ENCODE assay signal across 25 cellular contexts in genomic region chr14:24857277-24857676, GRCh38.
"Had no signal": no experiment of that assay in that cellular context is flagged by ENCODE, and none has a peak within 500 bp of the region (broad histone marks: within the 10 kb centered on the region; RNA-seq: fewer than 3 reads in every experiment).

No MANE protein-coding gene starts in this region.

- H3K4me1 ChIP-seq: ascending aorta had no signal

- H3K4me3 ChIP-seq: ascending aorta, cardiac muscle cell, PC-9 had no signal

- H3K27ac ChIP-seq: ascending aorta, cardiac muscle cell, KMS-11, PC-9, WERI-Rb-1 had no signal

- H3K9me3 ChIP-seq: ascending aorta had no signal

- DNase-seq: activated CD4-positive, alpha-beta T cell treated with anti-CD3 and anti-CD28 coated beads for 1 hour; activated CD4-positive, alpha-beta T cell treated with anti-CD3 and anti-CD28 coated beads for 48 hours; activated CD4-positive, alpha-beta T cell treated with anti-CD3 and anti-CD28 coated beads, Interleukin-2, amount 50 U/mL, for 4 hours; activated CD4-positive, CD25-positive, alpha-beta regulatory T cell; activated CD8-positive, alpha-beta T cell treated with anti-CD3 and anti-CD28 coated beads for 36 hours; activated gamma-delta T cell; activated naive CD4-positive, alpha-beta T cell treated with Interleukin-2 at 50 U/mL for 16 hours; activated naive CD8-positive, alpha-beta T cell treated with anti-CD3 and anti-CD28 coated beads, Interleukin-2, amount 10 ng/mL, durations not matched to agents 7 days and 5 days; activated T-cell treated with anti-CD3 and anti-CD28 coated beads, Interleukin-2, amount 50 U/mL, for 1 hour; amygdala; MM.1S; MV-4-11; NCI-H1092; NCI-H187; NCI-H2029 treated with DMSO at 0.1 percent for 48 hours; NCI-H510A; NCI-H526; PC-9; Right ventricle myocardium superior; SW 1271; T1000; WERI-Rb-1 had no signal

- H3K36me3 ChIP-seq: ascending aorta, cardiac muscle cell, WERI-Rb-1 had no signal

- H3K27me3 ChIP-seq: ascending aorta, cardiac muscle cell had no signal

- H3K9ac ChIP-seq: KMS-11 had no signal

- ATAC-seq: activated CD8-positive, alpha-beta T cell treated with anti-CD3 and anti-CD28 coated beads for 36 hours had no signal
